Comparison of ENCODE assay signal across 12 cellular contexts in the genomic region with DNA sequence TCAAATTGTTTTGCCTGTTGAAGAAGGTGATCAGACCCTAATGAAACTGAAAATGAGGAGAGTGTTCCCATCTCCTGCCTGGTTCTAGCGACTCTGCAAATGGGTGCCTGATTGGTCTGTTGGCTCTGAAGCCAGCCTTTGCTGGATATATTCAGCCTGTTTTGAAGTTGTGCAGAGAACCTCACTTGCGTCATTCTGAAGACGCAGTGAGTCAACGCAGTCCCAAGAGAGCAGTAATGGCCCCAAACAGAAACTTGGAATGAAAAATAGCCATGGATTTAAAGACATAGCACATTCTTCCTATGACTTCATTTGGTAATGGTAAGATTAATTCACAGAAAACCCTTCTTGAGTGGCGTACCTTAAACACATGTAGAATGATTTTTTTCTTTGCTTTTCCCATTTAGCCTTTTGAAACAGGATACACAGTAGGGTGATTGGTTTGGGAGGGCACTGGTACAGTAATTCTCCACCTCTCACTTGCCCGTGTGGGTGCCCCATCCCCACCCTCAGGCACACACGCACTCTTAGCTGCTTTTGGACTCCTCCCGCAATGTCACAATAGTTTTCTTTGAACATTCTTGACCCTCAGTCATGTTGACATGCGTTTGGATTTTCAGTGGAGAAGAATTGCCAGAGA. TPM values are rescaled to one million over a fixed set of nuclear protein-coding genes. Genes with fewer than 3 reads are reported as not detected.
DNase-seq lines count a peak whose midpoint lies in the region; ATAC-seq and TF ChIP-seq lines count a peak whose summit lies in the region.
"Had no signal": no experiment of that assay in that cellular context is flagged by ENCODE, and none has a peak within 500 bp of the region (broad histone marks: within the 10 kb centered on the region; RNA-seq: fewer than 3 reads in every experiment).

No MANE protein-coding gene starts in this region.

- CTCF ChIA-PET in T-cell (lab: Charles Lee): no interaction called here

- in situ Hi-C loops in SK-MEL-5 (cut with HindIII; ENCODE audit: low pct_unique_long_range_greater_than_20kb, low sequenced_read_pairs): no loop called here

- H3K9ac ChIP-seq in rectal smooth muscle tissue (ENCODE audit: low read length): no peak overlapping the region

- H3K9me3 Mint-ChIP-seq in T-cell: no peaks in the 10 kb centered on the region

- peak overlapping the region; percentile 99 for H3K27ac ChIP-seq in rectal smooth muscle tissue (ENCODE audit: low read depth, low read length)

- no peaks in the 10 kb centered on the region for H3K36me3 ChIP-seq in rectal smooth muscle tissue (ENCODE audit: control insufficient read depth, insufficient read depth, low read length)

- H3K4me1 ChIP-seq in rectal smooth muscle tissue (ENCODE audit: control insufficient read depth, insufficient read depth, low read length): peaks cover 46% of the 10 kb centered on the region

- POLR2A ChIA-PET in T-cell (lab: Charles Lee): no interaction called here

- no peaks in the 10 kb centered on the region for H3K27me3 ChIP-seq in rectal smooth muscle tissue (ENCODE audit: control insufficient read depth, insufficient read depth, low read length)

- TF ChIP-seq CTCF in fibroblast of pulmonary artery (IDR thresholded peaks at IDR 0.05; ENCODE audit: low read length, missing control alignments): no peak

- DNase-seq in DMS 273 treated with DMSO at 0.1 percent for 48 hours (lab: John Stamatoyannopoulos, UW): peak; percentile 51
- peak; percentile 98 for DNase-seq in SK-MEL-5 (ENCODE audit: low read depth, low spot score)
- DNase-seq in fibroblast of pulmonary artery (ENCODE audit: low read depth): peak; percentile 99
- DNase-seq in NCI-H345 (lab: John Stamatoyannopoulos, UW): no peak
- no peak for DNase-seq in NCI-H2196 treated with DMSO at 0.1 percent for 48 hours (lab: John Stamatoyannopoulos, UW; ENCODE audit: unreplicated experiment)
- DNase-seq in T-cell: no peak
- DNase-seq in cerebellar cortex (ENCODE audit: low spot score): no peak
- DNase-seq: activated naive CD4-positive, alpha-beta T cell; naive B cell; PC-3; stimulated activated naive CD8-positive, alpha-beta T cell treated with anti-CD3 and anti-CD28 coated beads, Interleukin-15, Interleukin-2, amounts not matched to agents 100 U/mL and 50 U/mL, for 24 hours had no signal

- H3K27me3 Mint-ChIP-seq in T-cell: no peaks in the 10 kb centered on the region
- H3K27me3 Mint-ChIP-seq: naive B cell had no signal

- H3K4me3 ChIP-seq in fibroblast of pulmonary artery (replicated peaks; ENCODE audit: low read depth, low read length) (peak overlapping the region; percentile 53), rectal smooth muscle tissue (ENCODE audit: low read length) (peak overlapping the region; percentile 58)

- no peak for ATAC-seq in T-cell (replicated peaks in 1 of 4)
- ATAC-seq: PC-3; stimulated activated naive CD8-positive, alpha-beta T cell treated with anti-CD3 and anti-CD28 coated beads, Interleukin-15, Interleukin-2, amounts not matched to agents 100 U/mL and 50 U/mL, for 24 hours had no signal

- no peak overlapping the region for H3K27ac Mint-ChIP-seq in T-cell

- H3K4me1 Mint-ChIP-seq in T-cell: peaks cover 8 to 29% (median 9%) of the 10 kb centered on the region in 3 donors

- no peak overlapping the region for H3K4me3 Mint-ChIP-seq in T-cell
- H3K4me3 Mint-ChIP-seq: naive B cell had no signal

- H3K36me3 Mint-ChIP-seq in T-cell: no peaks in the 10 kb centered on the region
- H3K36me3 Mint-ChIP-seq: naive B cell had no signal

RNA-seq across cellular contexts. Expression of a gene that starts 54.1 kb away (rescaled TPM):
- total RNA-seq in SK-MEL-5 (2014; rRNA removed; shearing (Covaris generic)): 20.3 and 28.8 TPM in 2 replicates
- 59.6 and 79.7 TPM in 2 replicates for polyA plus RNA-seq in SK-MEL-5 (2015; cell fraction: cytosol; rRNA removed)
- 21.8 and 28.6 TPM in 2 replicates for polyA plus RNA-seq in SK-MEL-5 (2015; cell fraction: nucleus; rRNA removed)
- total RNA-seq in T-cell: 10 to 100 TPM; 33.3 to 40.0 (median 37.7) TPM

Comparison
In these comparisons a context has a peak if more than half of its experiments do, and no peak if none do; other contexts are left out.
1. DNase-seq: peak in DMS 273 treated with DMSO at 0.1 percent for 48 hours (single experiment), SK-MEL-5 (single experiment) and fibroblast of pulmonary artery (single experiment); none in NCI-H345 (single experiment), NCI-H2196 treated with DMSO at 0.1 percent for 48 hours (single experiment), T-cell (0 of 34) and cerebellar cortex (single experiment).